In genomic region chr20:47452736-47453161, GRCh38 we compare ENCODE assay signal across 17 cellular contexts. TPM values are rescaled to one million over a fixed set of nuclear protein-coding genes. Genes with fewer than 3 reads are reported as not detected.
A peak's percentile ranks its signal among the peaks of the same experiment; 100 is the strongest.
DNase-seq lines count a peak whose midpoint lies in the region; ATAC-seq, FAIRE-seq and TF ChIP-seq lines count a peak whose summit lies in the region.
"Had no signal": no experiment of that assay in that cellular context is flagged by ENCODE, and none has a peak within 500 bp of the region (broad histone marks: within the 10 kb centered on the region; RNA-seq: fewer than 3 reads in every experiment).

No MANE protein-coding gene starts in this region.

- H3K4me3 ChIP-seq in HepG2 (replicated peaks in 1 of 3; ENCODE audit: insufficient read depth in 1 of 3, low read depth in 2 of 3, low read length in 3 of 3) = no peak overlapping the region
- H3K4me3 ChIP-seq in right lobe of liver = no peak overlapping the region
- H3K4me3 ChIP-seq in PC-9 = peak overlapping the region; percentile 10; the same call in 1 of the 2 replicates
- H3K4me3 ChIP-seq in endodermal cell (ENCODE audit: low read length) = no peak overlapping the region
- H3K4me3 ChIP-seq: pancreas, thoracic aorta had no signal

- POLR2A ChIA-PET in HepG2 (lab: Yijun Ruan, JAX) = interaction anchor here (1.0 to 4.9 kb wide), 7 partner anchors 12 to 95 kb away, joined by 4 to 76 read pairs (median 5); partner anchors contain the start of genes NCOA3 and ZMYND8
- POLR2A ChIA-PET in PC-9 (lab: Charles Lee; ENCODE audit: unreplicated experiment) = no interaction called here

- H3K9me3 Mint-ChIP-seq in endodermal cell = no peaks in the 10 kb centered on the region
- H3K9me3 Mint-ChIP-seq: activated naive CD4-positive, alpha-beta T cell treated with anti-CD3 and anti-CD28 coated beads for 36 hours; central memory CD8-positive, alpha-beta T cell had no signal

- H3K27me3 ChIP-seq in HepG2 (ENCODE audit: control insufficient read depth in 1 of 2, insufficient read depth in 2 of 2, low read length in 2 of 2) (no peaks in the 10 kb centered on the region), right lobe of liver (no peaks in the 10 kb centered on the region), PC-9 (ENCODE audit: insufficient read depth, low read depth) (no peaks in the 10 kb centered on the region), endodermal cell (ENCODE audit: control insufficient read depth, insufficient read depth, low read length, poor library complexity, severe bottlenecking) (no peaks in the 10 kb centered on the region)
- H3K27me3 ChIP-seq: pancreas had no signal

- TF ChIP-seq CTCF in HepG2 (CRISPR knock-in tag; IDR thresholded peaks at IDR 0.05) (no peak), right lobe of liver (IDR thresholded peaks at IDR 0.05) (no peak), PC-9 (conservative IDR thresholded peaks at IDR 0.05) (no peak), endodermal cell (conservative IDR thresholded peaks at IDR 0.05) (no peak)

- H3K4me3 Mint-ChIP-seq in endodermal cell = no peak overlapping the region
- H3K4me3 Mint-ChIP-seq: activated naive CD4-positive, alpha-beta T cell treated with anti-CD3 and anti-CD28 coated beads for 36 hours; central memory CD8-positive, alpha-beta T cell had no signal

- no peaks in the 10 kb centered on the region for H3K9me2 ChIP-seq in PC-9 (ENCODE audit: insufficient read depth)

- WGBS in HepG2 (ENCODE audit: low lambda C conversion rate) = 87% methylated on average over 1 of the region's 1 CpG
- 93% methylated on average over 1 of the region's 1 CpG for WGBS in right lobe of liver (ENCODE audit: insufficient coverage, low coverage, low lambda C conversion rate, missing lambda C conversion rate)
- WGBS in endodermal cell (ENCODE audit: insufficient coverage in 1 of 2, insufficient read length in 1 of 2), 2 experiments = 100% methylated on average over 1 of the region's 1 CpG

- no peak overlapping the region for H3K9ac ChIP-seq in HepG2 (ENCODE audit: insufficient read depth, low read depth, low read length)
- no peak overlapping the region for H3K9ac ChIP-seq in endodermal cell (ENCODE audit: extremely low read depth, low read length, poor library complexity, severe bottlenecking)

- peaks cover 57% of the 10 kb centered on the region for H3F3A ChIP-seq in PC-9 (ENCODE audit: insufficient read depth, low read depth)

- H2AFZ ChIP-seq in HepG2 (ENCODE audit: low read length) (no peak overlapping the region), PC-9 (0 out of 2 replicates have a peak overlapping the region, but pooled peaks have one; percentile 1)

- no peaks in the 10 kb centered on the region for H3K27me3 Mint-ChIP-seq in endodermal cell (ENCODE audit: insufficient read depth)
- H3K27me3 Mint-ChIP-seq: central memory CD8-positive, alpha-beta T cell had no signal

- TF ChIP-seq POLR2A in HepG2 (IDR thresholded peaks at IDR 0.05; ENCODE audit: insufficient read depth in 1 of 2, low read depth in 2 of 2, low read length in 2 of 2) = no peak
- TF ChIP-seq POLR2A in right lobe of liver (IDR thresholded peaks at IDR 0.05) = no peak

- TF ChIP-seq EP300 in HepG2 (IDR thresholded peaks at IDR 0.05; ENCODE audit: low read depth in 2 of 2, low read length in 2 of 2) (no peak), HepG2 (CRISPR knock-in tag; IDR thresholded peaks at IDR 0.05; ENCODE audit: borderline replicate concordance) (no peak)

- CTCF ChIA-PET in HepG2 (lab: Yijun Ruan, JAX; ENCODE audit: low intra/inter-chr PET ratio, low total read pairs) = no interaction called here
- CTCF ChIA-PET in PC-9 (lab: Charles Lee) = interaction anchor here (0.5 to 1.1 kb wide), 2 partner anchors 11 to 68 kb away, joined by 5 to 6 read pairs; no protein-coding TSS in a partner anchor

- no peaks in the 10 kb centered on the region for H3K36me3 ChIP-seq in HepG2 (replicated peaks in 1 of 2; ENCODE audit: control insufficient read depth in 1 of 2, insufficient read depth in 2 of 2, low read length in 2 of 2)
- H3K36me3 ChIP-seq in right lobe of liver = no peaks in the 10 kb centered on the region
- H3K36me3 ChIP-seq in PC-9 (ENCODE audit: low read depth) = no peaks in the 10 kb centered on the region
- no peaks in the 10 kb centered on the region for H3K36me3 ChIP-seq in endodermal cell (ENCODE audit: control insufficient read depth, insufficient read depth, low read length)
- H3K36me3 ChIP-seq: pancreas, thoracic aorta had no signal

- peak overlapping the region; percentile 78 for H3K27ac Mint-ChIP-seq in endodermal cell

- H3K4me2 ChIP-seq in HepG2 (ENCODE audit: low read depth, low read length) = peak overlapping the region; percentile 29
- peak overlapping the region; percentile 56 for H3K4me2 ChIP-seq in PC-9

- TF ChIP-seq RAD21 in HepG2 (CRISPR knock-in tag; IDR thresholded peaks at IDR 0.05) = no peak

- in situ Hi-C loops in HepG2 (cut with HindIII; ENCODE audit: extremely low pct_ligation_motif_present, low pct_unique_long_range_greater_than_20kb) = no loop called here

- no peaks in the 10 kb centered on the region for H3K36me3 Mint-ChIP-seq in endodermal cell (ENCODE audit: low read depth)

- intact Hi-C loops in HepG2 (cut with micrococcal nuclease; ENCODE audit: unreplicated experiment) (loop anchor here (10.0 kb wide), 1 partner anchor 58 kb away; no protein-coding TSS in a partner anchor), right lobe of liver (cut with DNase I) (no loop called here), PC-9 (cut with micrococcal nuclease; ENCODE audit: unreplicated experiment) (no loop called here)

- FAIRE-seq in HepG2 (lab: Jason Lieb, UNC) = no peak
- FAIRE-seq: pancreas had no signal

- no peak for ATAC-seq in HepG2
- no peak for ATAC-seq in right lobe of liver

- peak overlapping the region; percentile 83 for H3K27ac ChIP-seq in HepG2 (ENCODE audit: extremely low read length, insufficient read depth, low read length)
- no peak overlapping the region for H3K27ac ChIP-seq in right lobe of liver
- peak overlapping the region; percentile 93 for H3K27ac ChIP-seq in PC-9
- no peak overlapping the region for H3K27ac ChIP-seq in endodermal cell (ENCODE audit: low read depth, low read length)
- H3K27ac ChIP-seq: pancreas had no signal

- H4K20me1 ChIP-seq in HepG2 (ENCODE audit: insufficient read depth, low read length) (no peaks in the 10 kb centered on the region), PC-9 (ENCODE audit: insufficient read depth) (no peaks in the 10 kb centered on the region)

- no peak for DNase-seq in HepG2 (ENCODE audit: low spot score)
- DNase-seq in right lobe of liver = no peak
- no peak for DNase-seq in PC-9
- no peak for DNase-seq in endodermal cell
- no peak for DNase-seq in NCI-H2196 treated with DMSO at 0.1 percent for 48 hours (lab: John Stamatoyannopoulos, UW; ENCODE audit: unreplicated experiment)
- DNase-seq in NCI-H510A (lab: John Stamatoyannopoulos, UW) = no peak
- DNase-seq in GM19240 (ENCODE audit: insufficient read length, low spot score) = no peak
- no peak for DNase-seq in stimulated activated CD4-positive, alpha-beta T cell treated with anti-CD3 and anti-CD28 coated beads, Interleukin-4, amount 100 ng/mL, for 1 hour
- DNase-seq: AML-193, DMS79, midbrain, NCI-H1105 treated with DMSO at 0.1 percent for 48 hours, NCI-H446, pancreas had no signal

- H3K4me1 ChIP-seq in HepG2 (ENCODE audit: insufficient read depth, low read length) (peaks cover 94% of the 10 kb centered on the region), right lobe of liver (peaks cover 0 to 24% (median 2%) of the 10 kb centered on the region in 4 donors), PC-9 (replicated peaks; ENCODE audit: insufficient read depth) (peaks cover 61% of the 10 kb centered on the region), endodermal cell (ENCODE audit: control insufficient read depth, insufficient read depth, low read length) (peaks cover 2% of the 10 kb centered on the region)
- H3K4me1 ChIP-seq: pancreas had no signal

- H3K9me3 ChIP-seq in HepG2 (ENCODE audit: low read length) (no peaks in the 10 kb centered on the region), right lobe of liver (no peaks in the 10 kb centered on the region), PC-9 (ENCODE audit: insufficient read depth, low read depth) (no peaks in the 10 kb centered on the region), endodermal cell (ENCODE audit: control insufficient read depth, low read length) (no peaks in the 10 kb centered on the region)
- H3K9me3 ChIP-seq: pancreas, thoracic aorta had no signal

- no peaks in the 10 kb centered on the region for H3K79me2 ChIP-seq in HepG2 (ENCODE audit: insufficient read depth, low read length)
- no peaks in the 10 kb centered on the region for H3K79me2 ChIP-seq in PC-9 (ENCODE audit: low read depth)

- peaks cover 14% of the 10 kb centered on the region for H3K4me1 Mint-ChIP-seq in endodermal cell

- no TSS peak for BruUV-seq in HepG2 (replicated peaks; lab: Mats Ljungman, UMichigan)
- no TSS peak for BruUV-seq in PC-9 (replicated peaks; lab: Mats Ljungman, UMichigan)

RNA-seq across cellular contexts. Expression of gene NCOA3, which starts 48.9 kb away (rescaled TPM):
- total RNA-seq in HepG2 (2016; rRNA removed; fragmentation: Illumina TruSeq; extraction: Trizol) = 56.8 and 76.2 TPM in 2 replicates
- total RNA-seq in HepG2 (2016; cell fraction: cytosol; rRNA removed; fragmentation: Illumina TruSeq; extraction: Trizol; ENCODE audit: low read depth) = 30.2 and 36.5 TPM in 2 replicates
- total RNA-seq in HepG2 (2016; cell fraction: insoluble cytoplasmic fraction; rRNA removed; fragmentation: Illumina TruSeq; extraction: Trizol) = 56.0 and 74.0 TPM in 2 replicates
- total RNA-seq in HepG2 (2016; cell fraction: membrane; rRNA removed; fragmentation: Illumina TruSeq; extraction: Trizol) = 34.2 and 36.7 TPM in 2 replicates
- total RNA-seq in HepG2 (2016; cell fraction: nucleus; rRNA removed; fragmentation: Illumina TruSeq; extraction: Trizol) = 59.3 and 64.3 TPM in 2 replicates
- polyA plus RNA-seq in HepG2 (2011; rRNA removed) = 25.0 and 35.0 TPM in 2 replicates
- polyA plus RNA-seq in HepG2 (2011; cell fraction: cytosol; rRNA removed) = 17.2 and 18.9 TPM in 2 replicates
- polyA plus RNA-seq in HepG2 (2011; cell fraction: nucleus; rRNA removed) = 36.9 and 40.6 TPM in 2 replicates
- polyA plus RNA-seq in HepG2 (2012) = 22.6 and 26.9 TPM in 2 replicates
- 2.0 and 2.4 TPM in 2 replicates for polyA plus RNA-seq in HepG2 (2016; cell fraction: cytosol; fragmentation: Illumina TruSeq; extraction: Trizol; ENCODE audit: low read depth)
- polyA plus RNA-seq in HepG2 (2016; cell fraction: insoluble cytoplasmic fraction; fragmentation: Illumina TruSeq; extraction: Trizol; ENCODE audit: low read depth) = 40.1 and 40.4 TPM in 2 replicates
- polyA plus RNA-seq in HepG2 (2016; cell fraction: membrane; fragmentation: Illumina TruSeq; extraction: Trizol; ENCODE audit: low read depth) = 5.5 and 5.7 TPM in 2 replicates
- polyA plus RNA-seq in HepG2 (2016; cell fraction: nucleus; fragmentation: Illumina TruSeq; extraction: Trizol; ENCODE audit: insufficient read depth, low read depth) = 53.5 and 57.7 TPM in 2 replicates
- polyA minus RNA-seq in HepG2 (2011; rRNA and poly(A)+ RNA removed; ENCODE audit: low replicate concordance) = 49.8 and 56.6 TPM in 2 replicates
- polyA minus RNA-seq in HepG2 (2011; cell fraction: cytosol; rRNA and poly(A)+ RNA removed) = 41.6 and 42.5 TPM in 2 replicates
- polyA minus RNA-seq in HepG2 (2011; cell fraction: nucleus; rRNA and poly(A)+ RNA removed) = 75.8 and 76.3 TPM in 2 replicates
- 10 to 100 TPM; 11.2 to 15.1 (median 13.8) TPM for total RNA-seq in right lobe of liver
- 40.3 and 78.0 TPM in 2 replicates for total RNA-seq in PC-9 (2021)
- total RNA-seq in endodermal cell = 10 to 100 TPM; 38.6 TPM
- 15.2 TPM for polyA plus RNA-seq in endodermal cell (2013, experiment 1 of 2)
- polyA plus RNA-seq in endodermal cell (2013, experiment 2 of 2) = 14.4 TPM

Comparison
In these comparisons a context has a peak if more than half of its experiments do, and no peak if none do; other contexts are left out.
1. H3K27ac ChIP-seq: peak in HepG2 (single experiment) and PC-9 (single experiment); none in right lobe of liver (0 of 3) and endodermal cell (single experiment).